Comparison of ENCODE assay signal across 13 cellular contexts in the genomic region with DNA sequence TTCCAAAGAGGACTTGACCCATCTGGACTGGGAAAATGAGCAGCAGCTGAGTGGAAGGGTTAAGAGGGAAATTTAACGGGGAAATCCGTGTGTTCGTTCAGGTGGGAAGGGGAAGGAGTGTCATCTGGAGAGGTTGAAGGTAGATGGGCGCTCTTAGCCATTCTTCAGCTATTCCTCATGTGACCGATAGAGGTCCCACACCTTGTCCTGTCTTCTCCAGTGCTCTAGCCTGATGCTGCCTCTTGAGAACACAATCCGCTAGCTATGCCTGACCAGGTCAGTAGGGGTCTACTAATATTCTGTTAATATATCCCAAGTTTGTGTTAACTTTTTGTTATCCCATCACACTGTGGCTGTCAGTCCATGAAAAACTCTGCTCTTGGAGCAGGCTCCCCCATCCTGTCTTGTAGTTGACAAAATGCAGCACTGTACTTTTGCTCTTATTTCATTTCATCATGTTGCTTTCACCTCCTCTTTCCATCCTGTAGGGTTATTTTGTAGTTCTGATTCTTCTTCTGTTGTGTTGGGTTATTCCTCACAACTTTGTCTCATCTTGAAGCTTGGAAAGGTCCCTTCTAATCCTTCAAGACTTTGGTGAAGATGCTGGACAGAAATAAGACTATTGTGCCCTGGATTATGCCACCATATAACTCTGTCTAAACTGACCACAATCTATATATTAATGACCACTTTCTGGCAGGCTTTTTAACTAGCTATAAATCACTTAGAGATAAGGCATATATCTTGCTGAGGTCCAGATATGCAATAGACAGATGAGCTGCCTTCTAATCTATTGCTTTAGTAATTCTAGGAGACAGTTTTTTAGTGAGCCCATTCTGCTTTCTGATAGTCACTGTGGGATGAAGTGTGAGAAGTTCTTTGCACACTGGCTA.
DNase-seq lines count a peak whose midpoint lies in the region; ATAC-seq and TF ChIP-seq lines count a peak whose summit lies in the region.
"Had no signal": no experiment of that assay in that cellular context is flagged by ENCODE, and none has a peak within 500 bp of the region (broad histone marks: within the 10 kb centered on the region; RNA-seq: fewer than 3 reads in every experiment).

No MANE protein-coding gene starts in this region.

- H3K4me1 ChIP-seq in Caco-2 (0 out of 2 replicates have a peak, but pooled peaks cover 3% of the 10 kb centered on the region), HCT116 (ENCODE audit: control insufficient read depth in 1 of 2, insufficient read depth in 2 of 2, low read length in 2 of 2) (peaks cover 9 to 17% of the 10 kb centered on the region in 2 experiments; a peak in 3 of 4 replicates), foreskin keratinocyte (no peaks in the 10 kb centered on the region), right atrium auricular region (no peaks in the 10 kb centered on the region)

- no peaks in the 10 kb centered on the region for H3K9me2 ChIP-seq in HCT116 (ENCODE audit: insufficient read depth)

- H4K20me1 ChIP-seq in HCT116 (ENCODE audit: insufficient read depth), result no peaks in the 10 kb centered on the region

- peaks cover 3% of the 10 kb centered on the region for H3K27me3 Mint-ChIP-seq in Caco-2 (ENCODE audit: insufficient read depth, unreplicated experiment)

- H3K4me2 ChIP-seq in HCT116 (ENCODE audit: low read length), result no peak overlapping the region

- H3K27ac ChIP-seq in HCT116 (ENCODE audit: low read depth, low read length), result no peak overlapping the region
- no peak overlapping the region for H3K27ac ChIP-seq in foreskin keratinocyte
- no peak overlapping the region for H3K27ac ChIP-seq in right atrium auricular region
- H3K27ac ChIP-seq: skin epidermis had no signal

- TF ChIP-seq POLR2A in HCT116 (IDR thresholded peaks at IDR 0.05; ENCODE audit: borderline replicate concordance, extremely low read depth, insufficient read depth, insufficient read length), result no peak

- no peak overlapping the region for H3K4me3 Mint-ChIP-seq in Caco-2 (ENCODE audit: unreplicated experiment)

- H3K9me3 ChIP-seq in Caco-2, result no peaks in the 10 kb centered on the region
- H3K9me3 ChIP-seq in HCT116 (ENCODE audit: control insufficient read depth in 1 of 2, insufficient read depth in 1 of 2, low read depth in 1 of 2, low read length in 2 of 2), result no peaks in the 10 kb centered on the region
- no peaks in the 10 kb centered on the region for H3K9me3 ChIP-seq in right atrium auricular region

- H3K36me3 ChIP-seq in Caco-2 (ENCODE audit: control insufficient read depth, insufficient read depth, low read length), result no peaks in the 10 kb centered on the region
- H3K36me3 ChIP-seq in HCT116 (ENCODE audit: control insufficient read depth in 1 of 2, insufficient read depth in 2 of 2, low read length in 2 of 2), result no peaks in the 10 kb centered on the region
- H3K36me3 ChIP-seq in right atrium auricular region, result no peaks in the 10 kb centered on the region

- peak; percentile 52 for TF ChIP-seq RAD21 in HCT116 (IDR thresholded peaks at IDR 0.05; ENCODE audit: low read depth)

- RAD21 ChIA-PET in HCT116 (lab: Charles Lee; ENCODE audit: low non-redundant PET in 1 of 2, low total read pairs in 2 of 2, uncharacterized antibody in 2 of 2, unreplicated experiment in 2 of 2), result interaction anchor here (1.1 to 1.4 kb wide), 2 partner anchors 213 kb away, joined by 4 to 7 read pairs; no protein-coding TSS in a partner anchor

- no peak overlapping the region for H2AFZ ChIP-seq in HCT116 (ENCODE audit: low read depth, low read length, poor library complexity, severe bottlenecking)

- DNase-seq in Caco-2 (peak; percentile 35 to 43), HCT116 (ENCODE audit: low read depth, low spot score) (peak; percentile 58), foreskin keratinocyte (no peak), NCI-H510A (lab: John Stamatoyannopoulos, UW) (no peak), right atrium auricular region (ENCODE audit: low spot score) (no peak), NOMO-1 (lab: John Stamatoyannopoulos, UW; ENCODE audit: unreplicated experiment in 2 of 2) (no peak)
- DNase-seq: activated CD4-positive, CD25-positive, alpha-beta regulatory T cell; AML-193; cerebellar nuclear complex; NCI-H2081 treated with DMSO at 0.1 percent for 48 hours had no signal

- no peak overlapping the region for H3K4me3 ChIP-seq in Caco-2 (ENCODE audit: low read depth, low read length)
- H3K4me3 ChIP-seq in HCT116 (replicated peaks in 1 of 2; ENCODE audit: low read depth in 1 of 2, low read length in 2 of 2), result no peak overlapping the region
- H3K4me3 ChIP-seq in right atrium auricular region, result no peak overlapping the region
- H3K4me3 ChIP-seq: skin epidermis had no signal

- no peaks in the 10 kb centered on the region for H3K9me3 Mint-ChIP-seq in Caco-2 (ENCODE audit: unreplicated experiment)

- H3K9ac ChIP-seq in HCT116 (ENCODE audit: low read length), result no peak overlapping the region

- BruUV-seq in Caco-2 (replicated peaks; lab: Mats Ljungman, UMichigan), result no TSS peak
- no TSS peak for BruUV-seq in HCT116 (replicated peaks; lab: Mats Ljungman, UMichigan)

- POLR2A ChIA-PET in Caco-2 (lab: Charles Lee), result no interaction called here
- POLR2A ChIA-PET in HCT116 (lab: Charles Lee), result no interaction called here

- H3K79me2 ChIP-seq in HCT116 (ENCODE audit: insufficient read depth, low read length), result no peaks in the 10 kb centered on the region

- no peaks in the 10 kb centered on the region for H3K36me3 Mint-ChIP-seq in Caco-2 (ENCODE audit: insufficient read depth, unreplicated experiment)

- H3K27ac Mint-ChIP-seq in Caco-2 (ENCODE audit: unreplicated experiment), result no peak overlapping the region

- CTCF ChIA-PET in Caco-2 (lab: Charles Lee) (interaction anchor here (1.0 to 1.6 kb wide), 3 partner anchors 20 to 213 kb away, joined by 4 to 21 read pairs (median 4); no protein-coding TSS in a partner anchor), HCT116 (lab: Charles Lee) (interaction anchor here (0.7 to 1.4 kb wide), 11 partner anchors 10 to 213 kb away, joined by 3 to 10 read pairs (median 3); no protein-coding TSS in a partner anchor)

- intact Hi-C loops in Caco-2 (cut with micrococcal nuclease; ENCODE audit: unreplicated experiment), result loop anchor here (1.0 kb wide), 1 partner anchor 213 kb away; no protein-coding TSS in a partner anchor
- intact Hi-C loops in HCT116 (cut with micrococcal nuclease), result loop anchor here (1.0 kb wide), 1 partner anchor 213 kb away; no protein-coding TSS in a partner anchor

- TF ChIP-seq CTCF in Caco-2 (IDR thresholded peaks at IDR 0.05; ENCODE audit: insufficient read depth in 1 of 2, low read depth in 1 of 2, low read length in 1 of 2, severe bottlenecking in 1 of 2, unreplicated experiment in 1 of 2) (peak in 1 of 2 experiments; percentile 53), HCT116 (IDR thresholded peaks at IDR 0.05 in 2 of 3, conservative IDR thresholded peaks at IDR 0.05 in 1 of 3; ENCODE audit: borderline replicate concordance in 1 of 3, insufficient read depth in 1 of 3, low read depth in 2 of 3, low read length in 2 of 3) (peak; percentile 51 to 74 (median 74)), foreskin keratinocyte (conservative IDR thresholded peaks at IDR 0.05) (peak; percentile 31), right atrium auricular region (IDR thresholded peaks at IDR 0.05) (no peak)

- peaks cover 17% of the 10 kb centered on the region for H3K4me1 Mint-ChIP-seq in Caco-2 (ENCODE audit: low read depth, unreplicated experiment)

- H3K27me3 ChIP-seq in Caco-2 (replicated peaks; ENCODE audit: control insufficient read depth, insufficient read depth, low read length) (no peaks in the 10 kb centered on the region), HCT116 (ENCODE audit: insufficient read depth, low read length) (no peaks in the 10 kb centered on the region), foreskin keratinocyte (no peaks in the 10 kb centered on the region), right atrium auricular region (no peaks in the 10 kb centered on the region)

- ATAC-seq in HCT116 (peak; percentile 98), SK-N-SH treated with all-trans-retinoic acid at 6 μM for 48 hours (peak; percentile 63), foreskin keratinocyte (no peak), GM21723 (IDR thresholded peaks at IDR 0.05; ENCODE audit: unreplicated experiment) (no peak)

TF ChIP-seq in HCT116, 20 proteins besides CTCF, POLR2A, EP300 and RAD21:
- no peak for TF ChIP-seq POLR2AphosphoS5 (IDR thresholded peaks at IDR 0.05; ENCODE audit: low read depth, low read length)

TF ChIP-seq in SK-N-SH treated with all-trans-retinoic acid at 6 μM for 48 hours, 23 proteins besides CTCF, POLR2A, EP300 and RAD21 (continues in another document):
- TF ChIP-seq ZNF70 (CRISPR knock-in tag; IDR thresholded peaks at IDR 0.05) (no peak), BACH2 (CRISPR knock-in tag; IDR thresholded peaks at IDR 0.05; ENCODE audit: borderline replicate concordance) (no peak), ZFP30 (CRISPR knock-in tag; IDR thresholded peaks at IDR 0.05) (no peak), PPARA (CRISPR knock-in tag; IDR thresholded peaks at IDR 0.05; ENCODE audit: borderline replicate concordance) (no peak)
- TF ChIP-seq, protein P1, sequence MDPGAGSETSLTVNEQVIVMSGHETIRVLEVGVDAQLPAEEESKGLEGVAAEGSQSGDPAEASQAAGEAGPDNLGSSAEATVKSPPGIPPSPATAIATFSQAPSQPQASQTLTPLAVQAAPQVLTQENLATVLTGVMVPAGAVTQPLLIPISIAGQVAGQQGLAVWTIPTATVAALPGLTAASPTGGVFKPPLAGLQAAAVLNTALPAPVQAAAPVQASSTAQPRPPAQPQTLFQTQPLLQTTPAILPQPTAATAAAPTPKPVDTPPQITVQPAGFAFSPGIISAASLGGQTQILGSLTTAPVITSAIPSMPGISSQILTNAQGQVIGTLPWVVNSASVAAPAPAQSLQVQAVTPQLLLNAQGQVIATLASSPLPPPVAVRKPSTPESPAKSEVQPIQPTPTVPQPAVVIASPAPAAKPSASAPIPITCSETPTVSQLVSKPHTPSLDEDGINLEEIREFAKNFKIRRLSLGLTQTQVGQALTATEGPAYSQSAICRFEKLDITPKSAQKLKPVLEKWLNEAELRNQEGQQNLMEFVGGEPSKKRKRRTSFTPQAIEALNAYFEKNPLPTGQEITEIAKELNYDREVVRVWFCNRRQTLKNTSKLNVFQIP (CRISPR knock-in tag; IDR thresholded peaks at IDR 0.05; ENCODE audit: borderline replicate concordance, low read depth), result no peak
- TF ChIP-seq, protein P2, sequence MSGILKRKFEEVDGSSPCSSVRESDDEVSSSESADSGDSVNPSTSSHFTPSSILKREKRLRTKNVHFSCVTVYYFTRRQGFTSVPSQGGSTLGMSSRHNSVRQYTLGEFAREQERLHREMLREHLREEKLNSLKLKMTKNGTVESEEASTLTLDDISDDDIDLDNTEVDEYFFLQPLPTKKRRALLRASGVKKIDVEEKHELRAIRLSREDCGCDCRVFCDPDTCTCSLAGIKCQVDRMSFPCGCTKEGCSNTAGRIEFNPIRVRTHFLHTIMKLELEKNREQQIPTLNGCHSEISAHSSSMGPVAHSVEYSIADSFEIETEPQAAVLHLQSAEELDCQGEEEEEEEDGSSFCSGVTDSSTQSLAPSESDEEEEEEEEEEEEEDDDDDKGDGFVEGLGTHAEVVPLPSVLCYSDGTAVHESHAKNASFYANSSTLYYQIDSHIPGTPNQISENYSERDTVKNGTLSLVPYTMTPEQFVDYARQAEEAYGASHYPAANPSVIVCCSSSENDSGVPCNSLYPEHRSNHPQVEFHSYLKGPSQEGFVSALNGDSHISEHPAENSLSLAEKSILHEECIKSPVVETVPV (CRISPR knock-in tag; IDR thresholded peaks at IDR 0.05), result no peak

Comparison
In these comparisons a context has a peak if more than half of its experiments do, and no peak if none do; other contexts are left out.
1. DNase-seq: peak in Caco-2 (2 of 2) and HCT116 (single experiment); none in foreskin keratinocyte (0 of 2), NCI-H510A (single experiment), right atrium auricular region (single experiment) and NOMO-1 (0 of 2).
2. CTCF ChIP-seq: peak in HCT116 (3 of 3) and foreskin keratinocyte (single experiment); none in right atrium auricular region (0 of 2).
3. ATAC-seq: peak in HCT116 (single experiment) and SK-N-SH treated with all-trans-retinoic acid at 6 μM for 48 hours (single experiment); none in foreskin keratinocyte (single experiment) and GM21723 (single experiment).